1 cellular context compared by ENCODE assay signal in the genomic region with DNA sequence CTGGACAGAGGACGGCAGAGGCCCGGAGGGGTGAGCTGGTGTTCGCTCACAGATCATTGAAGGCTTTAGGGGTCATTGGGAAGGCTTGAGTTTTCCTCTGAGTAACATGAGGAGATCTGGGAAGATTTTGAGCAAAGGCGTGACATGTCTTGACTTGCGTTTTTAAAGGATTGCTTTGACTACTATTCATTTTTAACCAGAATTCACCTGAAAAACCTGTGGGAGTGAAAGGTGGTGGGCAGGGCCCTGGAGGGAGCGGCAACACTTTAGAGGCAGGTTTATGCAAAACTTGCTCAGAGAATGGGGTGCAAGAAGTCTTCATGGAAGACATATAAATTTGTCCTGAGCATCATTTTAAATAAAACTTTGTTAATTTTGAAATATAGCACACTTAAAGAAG.
TF ChIP-seq lines count a peak whose summit lies in the region.

No MANE protein-coding gene starts in this region.

TF ChIP-seq in GM23338, 12 proteins besides CTCF, POLR2A, EP300 and RAD21 (continued from another document):
- TF ChIP-seq ZNF114 (CRISPR knock-in tag; IDR thresholded peaks at IDR 0.05) (no peak), EZH2 (IDR thresholded peaks at IDR 0.05; ENCODE audit: low read depth, unreplicated experiment) (no peak), JUNB (IDR thresholded peaks at IDR 0.05; ENCODE audit: unreplicated experiment) (no peak), ZNF331 (CRISPR knock-in tag; IDR thresholded peaks at IDR 0.05; ENCODE audit: low read depth) (no peak)
